Comparison of ENCODE assay signal across 1 cellular context in genomic region chr1:26410706-26411623, GRCh38.
TF ChIP-seq lines count a peak whose summit lies in the region.

A gene with protein sequence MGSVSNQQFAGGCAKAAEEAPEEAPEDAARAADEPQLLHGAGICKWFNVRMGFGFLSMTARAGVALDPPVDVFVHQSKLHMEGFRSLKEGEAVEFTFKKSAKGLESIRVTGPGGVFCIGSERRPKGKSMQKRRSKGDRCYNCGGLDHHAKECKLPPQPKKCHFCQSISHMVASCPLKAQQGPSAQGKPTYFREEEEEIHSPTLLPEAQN (plus strand): TSS chr1:26410817. CDS start chr1:26410892, 75 bp downstream.

TF ChIP-seq in K562, 482 proteins besides CTCF, POLR2A, EP300 and RAD21:
- peak; percentile 21 for TF ChIP-seq RBBP5 (IDR thresholded peaks at IDR 0.05; ENCODE audit: borderline replicate concordance, insufficient read depth, low read length, poor library complexity, severe bottlenecking)
- no peak for TF ChIP-seq EGR1 (conservative IDR thresholded peaks at IDR 0.05)
